Comparison of ENCODE assay signal across 11 cellular contexts in the genomic region with DNA sequence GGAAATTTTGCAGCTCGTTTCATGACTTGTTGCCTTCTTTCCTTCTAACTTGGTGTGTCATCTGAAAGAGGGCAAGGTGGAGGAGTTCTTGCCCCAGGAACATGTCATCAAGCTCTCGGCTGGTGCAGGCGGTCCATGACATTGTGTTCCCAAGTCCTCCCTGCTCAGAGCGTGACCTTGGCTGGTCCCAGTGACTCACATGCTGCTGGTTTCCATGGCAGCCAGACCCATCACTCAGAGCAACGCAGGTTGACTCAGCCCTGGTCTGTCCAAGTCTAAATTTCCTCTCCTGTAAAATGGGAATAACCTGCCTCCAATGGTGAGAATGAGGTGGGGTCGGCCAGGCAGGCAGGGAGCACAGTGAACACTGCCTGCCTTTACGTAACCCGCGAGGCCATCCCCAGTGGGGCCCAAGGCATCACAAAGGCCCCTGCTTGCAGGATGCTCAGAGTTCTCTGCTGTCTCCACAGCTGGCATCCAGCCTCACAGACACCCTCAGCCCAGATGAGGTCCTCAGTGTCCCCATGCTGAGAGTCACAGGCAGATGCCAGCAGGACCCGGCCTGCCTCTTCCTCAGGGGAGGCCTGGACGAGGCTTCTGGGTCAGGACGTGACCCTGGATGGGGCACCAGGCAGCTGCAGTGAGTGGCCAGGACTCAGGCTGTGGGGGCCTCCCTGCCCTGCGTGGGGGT.
A peak's percentile ranks its signal among the peaks of the same experiment; 100 is the strongest.
DNase-seq lines count a peak whose midpoint lies in the region; ATAC-seq, FAIRE-seq and TF ChIP-seq lines count a peak whose summit lies in the region.
"Had no signal": no experiment of that assay in that cellular context is flagged by ENCODE, and none has a peak within 500 bp of the region (broad histone marks: within the 10 kb centered on the region; RNA-seq: fewer than 3 reads in every experiment).

No MANE protein-coding gene starts in this region.

- TF ChIP-seq CTCF in foreskin keratinocyte (conservative IDR thresholded peaks at IDR 0.05), result no peak
- no peak for TF ChIP-seq CTCF in spleen (IDR thresholded peaks at IDR 0.05 in 8 of 11, conservative IDR thresholded peaks at IDR 0.05 in 3 of 11)

- peak; percentile 44 for DNase-seq in H54 (ENCODE audit: insufficient read length, low spot score)
- peak; percentile 18 for DNase-seq in SW480 (ENCODE audit: low spot score)
- peak in 1 of 2 donors; percentile 8 for DNase-seq in foreskin keratinocyte
- peak; percentile 64 for DNase-seq in spleen
- DNase-seq in NCI-H1417 treated with DMSO at 0.1 percent for 48 hours (lab: John Stamatoyannopoulos, UW), result no peak
- no peak for DNase-seq in GM12891 (ENCODE audit: insufficient read length, low spot score)
- DNase-seq: activated T-cell treated with anti-CD3 and anti-CD28 coated beads for 4 hours, DMS79, NCI-H1694 treated with DMSO at 0.1 percent for 48 hours had no signal

- H3K27me3 ChIP-seq in foreskin keratinocyte (peaks cover 10% of the 10 kb centered on the region), spleen (replicated peaks in 1 of 7) (peaks cover 0 to 12% (median 0%) of the 10 kb centered on the region in 7 donors)

- no peak overlapping the region for H3K4me3 ChIP-seq in spleen
- H3K4me3 ChIP-seq: cardiac muscle cell had no signal

- no peaks in the 10 kb centered on the region for H3K9me3 ChIP-seq in spleen

- H3K27ac ChIP-seq in foreskin keratinocyte, result no peak overlapping the region
- peak overlapping the region in 1 of 8 donors; percentile 13 for H3K27ac ChIP-seq in spleen
- H3K27ac ChIP-seq: cardiac muscle cell had no signal

- FAIRE-seq in H54 (lab: Jason Lieb, UNC) (no peak), GM12891 (lab: Jason Lieb, UNC) (no peak)

- H3K4me1 ChIP-seq in foreskin keratinocyte (no peaks in the 10 kb centered on the region), spleen (peaks cover 0 to 16% (median 3%) of the 10 kb centered on the region in 6 donors)

- no peaks in the 10 kb centered on the region for H3K36me3 ChIP-seq in spleen
- H3K36me3 ChIP-seq: cardiac muscle cell had no signal

- TF ChIP-seq POLR2A in H54 (IDR thresholded peaks at IDR 0.05; ENCODE audit: low read depth, low read length) (no peak), spleen (IDR thresholded peaks at IDR 0.05) (no peak), GM12891 (IDR thresholded peaks at IDR 0.05; ENCODE audit: low read depth, low read length) (no peak)

- peak; percentile 65 for ATAC-seq in foreskin keratinocyte
- ATAC-seq in GM19035 (IDR thresholded peaks at IDR 0.05; ENCODE audit: unreplicated experiment), result no peak

- intact Hi-C loops in spleen (cut with DNase I; ENCODE audit: low total_unique reads), result no loop called here

- 78 to 88% (median 84%) methylated on average over 10 to 13 of the region's 13 CpGs for WGBS in spleen, 5 donors

TF ChIP-seq in GM12891, 5 proteins besides CTCF, POLR2A, EP300 and RAD21:
- TF ChIP-seq POU2F2 (IDR thresholded peaks at IDR 0.05; ENCODE audit: low read depth, low read length), result no peak
- TF ChIP-seq SPI1 (IDR thresholded peaks at IDR 0.05; ENCODE audit: low read depth, low read length), result no peak
- no peak for TF ChIP-seq TAF1 (IDR thresholded peaks at IDR 0.05; ENCODE audit: low read depth, low read length)
- TF ChIP-seq PAX5 (IDR thresholded peaks at IDR 0.05; ENCODE audit: insufficient read depth, low read length, severe bottlenecking), result no peak
- no peak for TF ChIP-seq POLR2AphosphoS5 (IDR thresholded peaks at IDR 0.05; ENCODE audit: low read depth, low read length)

Comparison
In these comparisons a context has a peak if more than half of its experiments do, and no peak if none do; other contexts are left out.
1. DNase-seq: peak in H54 (single experiment), SW480 (single experiment) and spleen (single experiment); none in NCI-H1417 treated with DMSO at 0.1 percent for 48 hours (single experiment) and GM12891 (single experiment).